ENCODE assay signal across 9 cellular contexts in the genomic region with DNA sequence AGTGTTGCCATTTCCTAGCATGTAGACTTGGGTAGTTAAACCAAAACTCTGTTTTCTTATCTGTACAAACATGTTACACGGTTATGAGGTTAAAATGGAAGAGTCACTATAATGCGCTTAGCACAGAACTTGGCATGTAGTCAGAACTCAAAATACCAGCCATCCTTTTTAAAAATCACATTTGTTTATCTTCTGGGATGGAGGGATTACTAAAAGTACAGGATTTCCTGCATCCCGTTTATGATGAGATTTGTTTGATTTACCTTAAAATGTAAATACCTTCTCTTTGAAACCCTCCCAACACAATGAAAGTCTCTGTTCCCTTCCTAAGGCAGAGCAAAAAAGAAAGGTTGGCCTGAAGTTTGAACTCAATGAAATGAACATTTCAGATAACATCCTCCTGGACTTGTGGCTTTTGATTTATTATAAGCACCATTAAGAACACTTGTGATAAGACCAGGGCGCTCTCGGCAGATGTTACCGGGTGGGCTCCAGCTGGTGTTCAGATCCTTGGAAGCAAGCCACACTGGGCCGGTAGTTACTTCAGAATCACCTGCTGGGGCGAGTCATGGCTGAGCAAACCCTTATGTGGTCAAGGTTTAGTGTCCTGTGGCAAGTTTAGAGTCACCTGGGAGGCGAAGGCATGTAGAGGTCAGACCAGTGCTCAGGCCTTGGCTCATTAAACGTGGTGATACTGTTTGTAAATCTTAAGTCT.
DNase-seq lines count a peak whose midpoint lies in the region; ATAC-seq and TF ChIP-seq lines count a peak whose summit lies in the region.
"Had no signal": no experiment of that assay in that cellular context is flagged by ENCODE, and none has a peak within 500 bp of the region (broad histone marks: within the 10 kb centered on the region; RNA-seq: fewer than 3 reads in every experiment).

No MANE protein-coding gene starts in this region.

- H3K27ac Mint-ChIP-seq in stimulated activated memory B cell treated with anti-CD40 and anti-IgM and Interleukin-4, amounts not matched to agents 10 μg/mL and 1 μg/mL and 100 μg/mL, for 72 hours, result no peak overlapping the region

- no peaks in the 10 kb centered on the region for H3K9me2 ChIP-seq in SK-N-SH

- H3K36me3 ChIP-seq in SK-N-SH (replicated peaks in 1 of 2; ENCODE audit: control insufficient read depth in 1 of 2, insufficient read depth in 2 of 2, low read length in 1 of 2) (peaks cover 0 to 20% of the 10 kb centered on the region in 2 experiments), transverse colon (no peaks in the 10 kb centered on the region)

- no peak overlapping the region for H2AFZ ChIP-seq in SK-N-SH (ENCODE audit: low read depth)

- no peak overlapping the region for H3K4me3 Mint-ChIP-seq in stimulated activated memory B cell treated with anti-CD40 and anti-IgM and Interleukin-4, amounts not matched to agents 10 μg/mL and 1 μg/mL and 100 μg/mL, for 72 hours

- no peak for TF ChIP-seq CTCF in SK-N-SH (IDR thresholded peaks at IDR 0.05)
- no peak for TF ChIP-seq CTCF in transverse colon (IDR thresholded peaks at IDR 0.05)
- no peak for TF ChIP-seq CTCF in omental fat pad (IDR thresholded peaks at IDR 0.05)

- H3K4me3 ChIP-seq in SK-N-SH (ENCODE audit: low read depth in 2 of 2, low read length in 1 of 2), result no peak overlapping the region
- H3K4me3 ChIP-seq in transverse colon, result no peak overlapping the region

- TF ChIP-seq EP300 in SK-N-SH (IDR thresholded peaks at IDR 0.05; ENCODE audit: borderline replicate concordance in 1 of 2, low read depth in 1 of 2, low read length in 1 of 2) (peak in 1 of 2 experiments; percentile 80; a peak in 1 of 4 replicates), transverse colon (IDR thresholded peaks at IDR 0.05; ENCODE audit: low read depth) (no peak)

- in situ Hi-C loops in transverse colon (cut with MboI; ENCODE audit: low pct_ligation_motif_present in 1 of 4, low pct_unique_long_range_greater_than_20kb in 1 of 4, low sequenced_read_pairs in 3 of 4), result no loop called here

- POLR2A ChIA-PET in SK-N-SH (lab: Yijun Ruan, JAX), result interaction anchor here (1.2 kb wide), 1 partner anchor 52 kb away, joined by 6 read pairs; no protein-coding TSS in a partner anchor

- DNase-seq in SK-N-SH (peak; percentile 23), NCI-H524 (lab: John Stamatoyannopoulos, UW) (peak; percentile 77 to 94), epithelial cell of prostate (ENCODE audit: low read depth, low spot score) (no peak), transverse colon (peak; percentile 50), islet precursor cell (no peak), omental fat pad (ENCODE audit: low spot score) (no peak)
- DNase-seq: NCI-H1436 had no signal

- CTCF ChIA-PET in SK-N-SH (lab: Yijun Ruan, JAX), result interaction anchor here (0.7 to 3.4 kb wide), 9 partner anchors 9 to 473 kb away, joined by 3 to 20 read pairs (median 6); no protein-coding TSS in a partner anchor

- H3K27me3 ChIP-seq in SK-N-SH (ENCODE audit: insufficient read depth), result no peaks in the 10 kb centered on the region
- H3K27me3 ChIP-seq in transverse colon, result no peaks in the 10 kb centered on the region

- H3K9me3 ChIP-seq in SK-N-SH, result no peaks in the 10 kb centered on the region
- H3K9me3 ChIP-seq in transverse colon, result no peaks in the 10 kb centered on the region

- no peak overlapping the region for H3K9ac ChIP-seq in SK-N-SH

- H3K27ac ChIP-seq in SK-N-SH (ENCODE audit: low read depth in 2 of 2, low read length in 1 of 2) (peak overlapping the region in 1 of 2 experiments; percentile 97; a peak in 2 of 4 replicates), epithelial cell of prostate (peak overlapping the region; percentile 31), transverse colon (peak overlapping the region in 1 of 4 donors; percentile 11)

- no peak overlapping the region for H3K4me2 ChIP-seq in SK-N-SH

- no peaks in the 10 kb centered on the region for H3K79me2 ChIP-seq in SK-N-SH (ENCODE audit: insufficient read depth)

- 66% methylated on average over 10 of the region's 10 CpGs for WGBS in SK-N-SH (ENCODE audit: low lambda C conversion rate)
- 43 to 48% methylated on average over 8 to 10 of the region's 10 CpGs for WGBS in transverse colon (ENCODE audit: low coverage in 1 of 2), 2 donors

- ATAC-seq in SK-N-SH treated with all-trans-retinoic acid at 6 μM for 48 hours (no peak), omental fat pad (ENCODE audit: low FRiP score) (no peak)
- no peak for ATAC-seq in stimulated activated memory B cell treated with anti-CD40 and anti-IgM and Interleukin-4, amounts not matched to agents 10 μg/mL and 1 μg/mL and 100 μg/mL, for 72 hours

- TF ChIP-seq POLR2A in transverse colon (IDR thresholded peaks at IDR 0.05), result no peak

- H4K20me1 ChIP-seq in SK-N-SH (ENCODE audit: insufficient read depth), result no peaks in the 10 kb centered on the region

- H3K9me3 Mint-ChIP-seq in stimulated activated memory B cell treated with anti-CD40 and anti-IgM and Interleukin-4, amounts not matched to agents 10 μg/mL and 1 μg/mL and 100 μg/mL, for 72 hours, result no peaks in the 10 kb centered on the region

- H3F3A ChIP-seq in SK-N-SH (replicated peaks; ENCODE audit: insufficient read depth), result no peaks in the 10 kb centered on the region

- peaks cover 14% of the 10 kb centered on the region for H3K4me1 Mint-ChIP-seq in stimulated activated memory B cell treated with anti-CD40 and anti-IgM and Interleukin-4, amounts not matched to agents 10 μg/mL and 1 μg/mL and 100 μg/mL, for 72 hours

- no peak for TF ChIP-seq RAD21 in SK-N-SH (IDR thresholded peaks at IDR 0.05; ENCODE audit: low read length)

- H3K4me1 ChIP-seq in SK-N-SH (ENCODE audit: control insufficient read depth in 1 of 2, insufficient read depth in 2 of 2, low read depth in 1 of 2, low read length in 1 of 2), result peaks cover 0 to 44% of the 10 kb centered on the region in 2 experiments; a peak in 2 of 4 replicates
- H3K4me1 ChIP-seq in transverse colon, result peaks cover 0 to 29% (median 14%) of the 10 kb centered on the region in 4 donors

- peaks cover 62% of the 10 kb centered on the region for H3K36me3 Mint-ChIP-seq in stimulated activated memory B cell treated with anti-CD40 and anti-IgM and Interleukin-4, amounts not matched to agents 10 μg/mL and 1 μg/mL and 100 μg/mL, for 72 hours

- intact Hi-C loops in transverse colon (cut with DNase I; ENCODE audit: low total_unique reads), result no loop called here

- no peaks in the 10 kb centered on the region for H3K27me3 Mint-ChIP-seq in stimulated activated memory B cell treated with anti-CD40 and anti-IgM and Interleukin-4, amounts not matched to agents 10 μg/mL and 1 μg/mL and 100 μg/mL, for 72 hours

TF ChIP-seq in SK-N-SH, 30 proteins besides CTCF, POLR2A, EP300 and RAD21 (continues in another document):
- TF ChIP-seq, protein P1, sequence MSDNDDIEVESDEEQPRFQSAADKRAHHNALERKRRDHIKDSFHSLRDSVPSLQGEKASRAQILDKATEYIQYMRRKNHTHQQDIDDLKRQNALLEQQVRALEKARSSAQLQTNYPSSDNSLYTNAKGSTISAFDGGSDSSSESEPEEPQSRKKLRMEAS (IDR thresholded peaks at IDR 0.05; ENCODE audit: low read depth), result no peak
- no peak for TF ChIP-seq TAF1 (IDR thresholded peaks at IDR 0.05; ENCODE audit: borderline replicate concordance, low read depth, low read length)
- TF ChIP-seq RFX5 (IDR thresholded peaks at IDR 0.05; ENCODE audit: low read length), result no peak
- TF ChIP-seq GATA2 (CRISPR knock-in tag; IDR thresholded peaks at IDR 0.05), result peak; percentile 75
- no peak for TF ChIP-seq MEF2A (IDR thresholded peaks at IDR 0.05; ENCODE audit: borderline replicate concordance, low read depth)
- TF ChIP-seq, protein P2, sequence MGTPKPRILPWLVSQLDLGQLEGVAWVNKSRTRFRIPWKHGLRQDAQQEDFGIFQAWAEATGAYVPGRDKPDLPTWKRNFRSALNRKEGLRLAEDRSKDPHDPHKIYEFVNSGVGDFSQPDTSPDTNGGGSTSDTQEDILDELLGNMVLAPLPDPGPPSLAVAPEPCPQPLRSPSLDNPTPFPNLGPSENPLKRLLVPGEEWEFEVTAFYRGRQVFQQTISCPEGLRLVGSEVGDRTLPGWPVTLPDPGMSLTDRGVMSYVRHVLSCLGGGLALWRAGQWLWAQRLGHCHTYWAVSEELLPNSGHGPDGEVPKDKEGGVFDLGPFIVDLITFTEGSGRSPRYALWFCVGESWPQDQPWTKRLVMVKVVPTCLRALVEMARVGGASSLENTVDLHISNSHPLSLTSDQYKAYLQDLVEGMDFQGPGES (IDR thresholded peaks at IDR 0.05; ENCODE audit: low read depth, low read length), result no peak
- TF ChIP-seq CHD2 (IDR thresholded peaks at IDR 0.05; ENCODE audit: low read length, partially characterized antibody), result peak; percentile 52

TF ChIP-seq in SK-N-SH treated with all-trans-retinoic acid at 6 μM for 48 hours, 23 proteins besides CTCF, POLR2A, EP300 and RAD21 (continues in another document):
- TF ChIP-seq ZNF565 (CRISPR knock-in tag; conservative IDR thresholded peaks at IDR 0.05; ENCODE audit: low read depth) (no peak), GLIS3 (CRISPR knock-in tag; IDR thresholded peaks at IDR 0.05) (no peak), ZNF8 (CRISPR knock-in tag; IDR thresholded peaks at IDR 0.05) (no peak), ZNF70 (CRISPR knock-in tag; IDR thresholded peaks at IDR 0.05) (no peak), RARB (CRISPR knock-in tag; IDR thresholded peaks at IDR 0.05) (no peak), PPARA (CRISPR knock-in tag; IDR thresholded peaks at IDR 0.05; ENCODE audit: borderline replicate concordance) (no peak)
- TF ChIP-seq, protein P3, sequence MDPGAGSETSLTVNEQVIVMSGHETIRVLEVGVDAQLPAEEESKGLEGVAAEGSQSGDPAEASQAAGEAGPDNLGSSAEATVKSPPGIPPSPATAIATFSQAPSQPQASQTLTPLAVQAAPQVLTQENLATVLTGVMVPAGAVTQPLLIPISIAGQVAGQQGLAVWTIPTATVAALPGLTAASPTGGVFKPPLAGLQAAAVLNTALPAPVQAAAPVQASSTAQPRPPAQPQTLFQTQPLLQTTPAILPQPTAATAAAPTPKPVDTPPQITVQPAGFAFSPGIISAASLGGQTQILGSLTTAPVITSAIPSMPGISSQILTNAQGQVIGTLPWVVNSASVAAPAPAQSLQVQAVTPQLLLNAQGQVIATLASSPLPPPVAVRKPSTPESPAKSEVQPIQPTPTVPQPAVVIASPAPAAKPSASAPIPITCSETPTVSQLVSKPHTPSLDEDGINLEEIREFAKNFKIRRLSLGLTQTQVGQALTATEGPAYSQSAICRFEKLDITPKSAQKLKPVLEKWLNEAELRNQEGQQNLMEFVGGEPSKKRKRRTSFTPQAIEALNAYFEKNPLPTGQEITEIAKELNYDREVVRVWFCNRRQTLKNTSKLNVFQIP (CRISPR knock-in tag; IDR thresholded peaks at IDR 0.05; ENCODE audit: borderline replicate concordance, low read depth), result no peak

Comparison
In these comparisons a context has a peak if more than half of its experiments do, and no peak if none do; other contexts are left out.
1. DNase-seq: peak in SK-N-SH (single experiment), NCI-H524 (2 of 2) and transverse colon (single experiment); none in epithelial cell of prostate (single experiment), islet precursor cell (single experiment) and omental fat pad (single experiment).